17 cellular contexts compared by ENCODE assay signal in genomic region chr7:2139004-2139652, GRCh38.
DNase-seq lines count a peak whose midpoint lies in the region; ATAC-seq, FAIRE-seq and TF ChIP-seq lines count a peak whose summit lies in the region.
"Had no signal": no experiment of that assay in that cellular context is flagged by ENCODE, and none has a peak within 500 bp of the region (broad histone marks: within the 10 kb centered on the region; RNA-seq: fewer than 3 reads in every experiment).

No MANE protein-coding gene starts in this region.

- WGBS in HUES64: 93% methylated on average over 19 of the region's 19 CpGs
- WGBS in GM12878 (ENCODE audit: insufficient coverage, insufficient replicate concordance, low lambda C conversion rate, missing lambda C conversion rate): 87% methylated on average over 16 of the region's 19 CpGs
- 82 to 92% (median 92%) methylated on average over 19 of the region's 19 CpGs for WGBS in small intestine, 3 donors

- FAIRE-seq in GM12878 (lab: Jason Lieb, UNC) (no peak), small intestine (lab: Jason Lieb, UNC) (no peak)
- FAIRE-seq: RCC 7860 had no signal

- ATAC-seq in GM12878: peak; percentile 14; the same call in 1 of the 3 replicates
- ATAC-seq in stimulated activated naive B cell treated with anti-CD40 and anti-IgM and Interleukin-4, amounts not matched to agents 10 μg/mL and 1 μg/mL and 100 μg/mL, for 72 hours (replicated peaks): peak; percentile 28 to 33

- CTCF ChIA-PET in activated CD4-positive, alpha-beta T cell treated with anti-CD3 and anti-CD28 coated beads, Interleukin-2, amount 10 ng/mL, durations not matched to agents 7 days and 5 days (lab: Charles Lee): no interaction called here
- CTCF ChIA-PET in GM12878 (lab: Yijun Ruan, JAX): no interaction called here

- intact Hi-C loops in GM12878 (cut with micrococcal nuclease; ENCODE audit: unreplicated experiment): no loop called here

- SMC1A ChIA-PET in GM12878 (lab: Charles Lee; ENCODE audit: uncharacterized antibody, unreplicated experiment): interaction anchor here (0.7 kb wide), 1 partner anchor 10 kb away, joined by 3 read pairs; no protein-coding TSS in a partner anchor

- H3K27ac ChIP-seq in HUES64 (ENCODE audit: low read depth, low read length) (no peak overlapping the region), GM12878 (ENCODE audit: control insufficient read depth, insufficient read depth) (peak overlapping the region; percentile 35; the same call in 1 of the 2 replicates), small intestine (ENCODE audit: low read depth in 1 of 2, low read length in 1 of 2) (no peak overlapping the region)
- H3K27ac ChIP-seq: 22Rv1, GM23248, KMS-11 had no signal

- in situ Hi-C loops in GM12878 (cut with MboI): no loop called here

- no TSS peak for BruUV-seq in GM12878 (replicated peaks; lab: Mats Ljungman, UMichigan)

- no peaks in the 10 kb centered on the region for H4K20me1 ChIP-seq in GM12878 (ENCODE audit: control insufficient read depth, insufficient read depth)

- no peak for TF ChIP-seq POLR2A in GM12878 (IDR thresholded peaks at IDR 0.05; ENCODE audit: low read depth, low read length)

- no peaks in the 10 kb centered on the region for H3K79me2 ChIP-seq in GM12878 (ENCODE audit: control insufficient read depth, insufficient read depth, low read length)

- H3K27me3 Mint-ChIP-seq in activated CD4-positive, alpha-beta T cell treated with anti-CD3 and anti-CD28 coated beads, Interleukin-2, amount 10 ng/mL, durations not matched to agents 7 days and 5 days: no peaks in the 10 kb centered on the region
- H3K27me3 Mint-ChIP-seq in stimulated activated naive B cell treated with anti-CD40 and anti-IgM and Interleukin-4, amounts not matched to agents 10 μg/mL and 1 μg/mL and 100 μg/mL, for 72 hours: no peaks in the 10 kb centered on the region

- H2AFZ ChIP-seq in GM12878 (ENCODE audit: control insufficient read depth, low read depth, low read length): peak overlapping the region; percentile 88
- H2AFZ ChIP-seq: GM23248 had no signal

- no peaks in the 10 kb centered on the region for H3K27me3 ChIP-seq in HUES64 (ENCODE audit: insufficient read depth, low read length)
- no peaks in the 10 kb centered on the region for H3K27me3 ChIP-seq in GM12878 (replicated peaks in 1 of 2; ENCODE audit: control insufficient read depth in 2 of 2, insufficient read depth in 2 of 2, low read length in 1 of 2)
- no peaks in the 10 kb centered on the region for H3K27me3 ChIP-seq in small intestine (ENCODE audit: control insufficient read depth in 2 of 2, insufficient read depth in 2 of 2, low read length in 2 of 2)
- H3K27me3 ChIP-seq: MG63 had no signal

- peaks cover 31% of the 10 kb centered on the region for H3K36me3 ChIP-seq in HUES64 (ENCODE audit: insufficient read depth, low read length)
- H3K36me3 ChIP-seq in GM12878 (ENCODE audit: control insufficient read depth in 2 of 2, insufficient read depth in 2 of 2, low read length in 1 of 2): peaks cover 0 to 7% of the 10 kb centered on the region in 2 experiments; a peak in 3 of 4 replicates
- peaks cover 0 to 3% of the 10 kb centered on the region in 2 donors for H3K36me3 ChIP-seq in small intestine (ENCODE audit: control insufficient read depth in 2 of 2, insufficient read depth in 2 of 2, low read length in 2 of 2)

- no peaks in the 10 kb centered on the region for H3K9me3 ChIP-seq in HUES64 (ENCODE audit: insufficient read depth, low read depth, low read length)
- H3K9me3 ChIP-seq in GM12878 (replicated peaks; ENCODE audit: control insufficient read depth, insufficient read depth, low read length): no peaks in the 10 kb centered on the region
- no peaks in the 10 kb centered on the region for H3K9me3 ChIP-seq in small intestine (ENCODE audit: control insufficient read depth, low read depth)
- H3K9me3 ChIP-seq: MG63 had no signal

- DNase-seq in activated CD4-positive, alpha-beta T cell treated with anti-CD3 and anti-CD28 coated beads, Interleukin-2, amount 10 ng/mL, durations not matched to agents 7 days and 5 days: no peak
- DNase-seq in activated CD4-positive, alpha-beta T cell treated with anti-CD3 and anti-CD28 coated beads for 1 hour: no peak
- no peak for DNase-seq in GM12878 (ENCODE audit: low read depth, low spot score)
- no peak for DNase-seq in stimulated activated naive B cell treated with anti-CD40 and anti-IgM and Interleukin-4, amounts not matched to agents 10 μg/mL and 1 μg/mL and 100 μg/mL, for 72 hours
- DNase-seq in KG1 (lab: John Stamatoyannopoulos, UW): no peak
- DNase-seq in small intestine: no peak
- no peak for DNase-seq in NCI-H1436 treated with DMSO at 0.1 percent for 48 hours (lab: John Stamatoyannopoulos, UW)
- DNase-seq: Calu3, GM23248, MG63, NCI-H1105, NCI-H187 treated with DMSO at 0.1 percent for 48 hours, NCI-H82 had no signal

- no peak for TF ChIP-seq CTCF in GM12878 (IDR thresholded peaks at IDR 0.05 in 2 of 3, conservative IDR thresholded peaks at IDR 0.05 in 1 of 3; ENCODE audit: control insufficient read depth in 2 of 3, extremely low read depth in 1 of 3, insufficient read depth in 1 of 3, low read depth in 3 of 3, low read length in 3 of 3)

- RAD21 ChIA-PET in GM12878 (lab: Charles Lee; ENCODE audit: unreplicated experiment): no interaction called here

- no peaks in the 10 kb centered on the region for H3K4me1 ChIP-seq in HUES64 (ENCODE audit: insufficient read depth, low read length)
- H3K4me1 ChIP-seq in GM12878 (ENCODE audit: control insufficient read depth, insufficient read depth, low read length): peaks cover 7% of the 10 kb centered on the region; the same call in 1 of the 2 replicates
- no peaks in the 10 kb centered on the region for H3K4me1 ChIP-seq in small intestine (ENCODE audit: control insufficient read depth in 2 of 2, insufficient read depth in 1 of 2, low read depth in 1 of 2, low read length in 1 of 2)

- H3K9ac ChIP-seq in HUES64 (ENCODE audit: low read depth, low read length) (peak overlapping the region; percentile 36; the same call in 1 of the 2 replicates), GM12878 (ENCODE audit: control insufficient read depth, insufficient read depth, low read length) (no peak overlapping the region)
- H3K9ac ChIP-seq: GM23248, KMS-11 had no signal

- TF ChIP-seq EP300 in GM12878 (IDR thresholded peaks at IDR 0.05; ENCODE audit: borderline replicate concordance in 1 of 2, control insufficient read depth in 1 of 2, low read depth in 2 of 2, low read length in 2 of 2): no peak

- no peaks in the 10 kb centered on the region for H3K9me3 Mint-ChIP-seq in activated CD4-positive, alpha-beta T cell treated with anti-CD3 and anti-CD28 coated beads, Interleukin-2, amount 10 ng/mL, durations not matched to agents 7 days and 5 days
- no peaks in the 10 kb centered on the region for H3K9me3 Mint-ChIP-seq in stimulated activated naive B cell treated with anti-CD40 and anti-IgM and Interleukin-4, amounts not matched to agents 10 μg/mL and 1 μg/mL and 100 μg/mL, for 72 hours

- peaks cover 10% of the 10 kb centered on the region for H3K4me1 Mint-ChIP-seq in activated CD4-positive, alpha-beta T cell treated with anti-CD3 and anti-CD28 coated beads, Interleukin-2, amount 10 ng/mL, durations not matched to agents 7 days and 5 days
- H3K4me1 Mint-ChIP-seq in stimulated activated naive B cell treated with anti-CD40 and anti-IgM and Interleukin-4, amounts not matched to agents 10 μg/mL and 1 μg/mL and 100 μg/mL, for 72 hours: peaks cover 13 to 16% of the 10 kb centered on the region in 2 donors

- peak overlapping the region; percentile 68 for H3K27ac Mint-ChIP-seq in activated CD4-positive, alpha-beta T cell treated with anti-CD3 and anti-CD28 coated beads, Interleukin-2, amount 10 ng/mL, durations not matched to agents 7 days and 5 days
- H3K27ac Mint-ChIP-seq in stimulated activated naive B cell treated with anti-CD40 and anti-IgM and Interleukin-4, amounts not matched to agents 10 μg/mL and 1 μg/mL and 100 μg/mL, for 72 hours: peak overlapping the region; percentile 65

- TF ChIP-seq RAD21 in GM12878 (IDR thresholded peaks at IDR 0.05; ENCODE audit: insufficient read depth, low read depth, low read length): no peak

- H3K4me3 ChIP-seq in HUES64 (ENCODE audit: low read length): no peak overlapping the region
- H3K4me3 ChIP-seq in GM12878: no peak overlapping the region
- no peak overlapping the region for H3K4me3 ChIP-seq in small intestine (ENCODE audit: low read depth in 1 of 2, low read length in 2 of 2)
- H3K4me3 ChIP-seq: GM23248, MG63 had no signal

- POLR2A ChIA-PET in activated CD4-positive, alpha-beta T cell treated with anti-CD3 and anti-CD28 coated beads, Interleukin-2, amount 10 ng/mL, durations not matched to agents 7 days and 5 days (lab: Charles Lee): no interaction called here
- POLR2A ChIA-PET in GM12878 (lab: Charles Lee): no interaction called here

- no peaks in the 10 kb centered on the region for H3K36me3 Mint-ChIP-seq in activated CD4-positive, alpha-beta T cell treated with anti-CD3 and anti-CD28 coated beads, Interleukin-2, amount 10 ng/mL, durations not matched to agents 7 days and 5 days (ENCODE audit: low read depth)
- H3K36me3 Mint-ChIP-seq in stimulated activated naive B cell treated with anti-CD40 and anti-IgM and Interleukin-4, amounts not matched to agents 10 μg/mL and 1 μg/mL and 100 μg/mL, for 72 hours: peaks cover 33 to 51% of the 10 kb centered on the region in 2 donors

- H3K4me3 Mint-ChIP-seq in activated CD4-positive, alpha-beta T cell treated with anti-CD3 and anti-CD28 coated beads, Interleukin-2, amount 10 ng/mL, durations not matched to agents 7 days and 5 days: no peak overlapping the region
- peak overlapping the region; percentile 82 to 88 for H3K4me3 Mint-ChIP-seq in stimulated activated naive B cell treated with anti-CD40 and anti-IgM and Interleukin-4, amounts not matched to agents 10 μg/mL and 1 μg/mL and 100 μg/mL, for 72 hours

- peak overlapping the region; percentile 54; the same call in 1 of the 2 replicates for H3K4me2 ChIP-seq in GM12878 (ENCODE audit: control insufficient read depth, insufficient read depth)
- H3K4me2 ChIP-seq: KMS-11 had no signal

TF ChIP-seq in GM12878, 131 proteins besides CTCF, POLR2A, EP300 and RAD21:
- TF ChIP-seq, protein P1, sequence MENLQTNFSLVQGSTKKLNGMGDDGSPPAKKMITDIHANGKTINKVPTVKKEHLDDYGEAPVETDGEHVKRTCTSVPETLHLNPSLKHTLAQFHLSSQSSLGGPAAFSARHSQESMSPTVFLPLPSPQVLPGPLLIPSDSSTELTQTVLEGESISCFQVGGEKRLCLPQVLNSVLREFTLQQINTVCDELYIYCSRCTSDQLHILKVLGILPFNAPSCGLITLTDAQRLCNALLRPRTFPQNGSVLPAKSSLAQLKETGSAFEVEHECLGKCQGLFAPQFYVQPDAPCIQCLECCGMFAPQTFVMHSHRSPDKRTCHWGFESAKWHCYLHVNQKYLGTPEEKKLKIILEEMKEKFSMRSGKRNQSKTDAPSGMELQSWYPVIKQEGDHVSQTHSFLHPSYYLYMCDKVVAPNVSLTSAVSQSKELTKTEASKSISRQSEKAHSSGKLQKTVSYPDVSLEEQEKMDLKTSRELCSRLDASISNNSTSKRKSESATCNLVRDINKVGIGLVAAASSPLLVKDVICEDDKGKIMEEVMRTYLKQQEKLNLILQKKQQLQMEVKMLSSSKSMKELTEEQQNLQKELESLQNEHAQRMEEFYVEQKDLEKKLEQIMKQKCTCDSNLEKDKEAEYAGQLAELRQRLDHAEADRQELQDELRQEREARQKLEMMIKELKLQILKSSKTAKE (IDR thresholded peaks at IDR 0.05; ENCODE audit: low read depth, poor library complexity, severe bottlenecking): no peak
- TF ChIP-seq HCFC1 (IDR thresholded peaks at IDR 0.05; ENCODE audit: low read length): no peak
TF ChIP-seq in GM12878: peak in this region for 0.
